15 cellular contexts compared by ENCODE assay signal in genomic region chr17:80884811-80885210, GRCh38.
"Had no signal": no experiment of that assay in that cellular context is flagged by ENCODE, and none has a peak within 500 bp of the region (broad histone marks: within the 10 kb centered on the region; RNA-seq: fewer than 3 reads in every experiment).

No MANE protein-coding gene starts in this region.

- DNase-seq: activated CD4-positive, alpha-beta T cell treated with anti-CD3 and anti-CD28 coated beads, Interleukin-2, amount 10 ng/mL, durations not matched to agents 7 days and 5 days; activated CD8-positive, alpha-beta T cell treated with anti-CD3 and anti-CD28 coated beads, Interleukin-2, amount 10 ng/mL, durations not matched to agents 7 days and 5 days; activated T-cell treated with anti-CD3 and anti-CD28 coated beads, Interleukin-2, amount 50 U/mL, for 24 hours; effector memory CD8-positive, alpha-beta T cell; mesenchymal stem cell; stimulated activated CD4-positive, alpha-beta T cell treated with anti-CD3 and anti-CD28 coated beads, Interleukin-12 subunit alpha, Interleukin-12 subunit beta, amount 100 ng/mL, for 4 hours; stimulated activated CD4-positive, alpha-beta T cell treated with anti-CD3 and anti-CD28 coated beads, Interleukin-1b, Interleukin-23, amount 100 ng/mL, for 48 hours; stimulated activated CD8-positive, alpha-beta memory T cell treated with anti-CD3 and anti-CD28 coated beads, Interleukin-4, amount 100 ng/mL, for 48 hours; stimulated activated naive CD4-positive, alpha-beta T cell; thyroid gland had no signal

- H3K4me3 ChIP-seq: adrenal gland, pancreas, thyroid gland had no signal

- H3K27me3 ChIP-seq: adrenal gland, pancreas, thyroid gland had no signal

- H3K9me3 ChIP-seq: adrenal gland, pancreas, thyroid gland had no signal

- H3K27ac ChIP-seq: adrenal gland, pancreas, thyroid gland had no signal

- ATAC-seq: activated CD4-positive, CD25-positive, alpha-beta regulatory T cell treated with anti-CD3 and anti-CD28 coated beads, Interleukin-2, amount 50 U/mL, for 24 hours; activated CD8-positive, alpha-beta T cell treated with anti-CD3 and anti-CD28 coated beads, Interleukin-2, amount 10 ng/mL, durations not matched to agents 7 days and 5 days; effector memory CD8-positive, alpha-beta T cell; left lobe of liver; naive thymus-derived CD8-positive, alpha-beta T cell; pancreas had no signal

- H3K4me1 ChIP-seq: adrenal gland, pancreas, thyroid gland had no signal
